ENCODE assay signal across 8 cellular contexts in genomic region chr2:15591373-15591691, GRCh38. TPM values are rescaled to one million over a fixed set of nuclear protein-coding genes. Genes with fewer than 3 reads are reported as not detected.
DNase-seq lines count a peak whose midpoint lies in the region; ATAC-seq and TF ChIP-seq lines count a peak whose summit lies in the region.

No MANE protein-coding gene starts in this region.

- no peak; the same call in 2 of the 3 replicates for ATAC-seq in SK-N-SH treated with all-trans-retinoic acid at 6 μM for 48 hours
- no peak for ATAC-seq in GM21390 (IDR thresholded peaks at IDR 0.05; ENCODE audit: unreplicated experiment)
- no peak for ATAC-seq in HG03442 (IDR thresholded peaks at IDR 0.05; ENCODE audit: unreplicated experiment)

- no peaks in the 10 kb centered on the region for H3K9me3 Mint-ChIP-seq in activated T-helper 2 cell treated with anti-CD3 and anti-CD28 coated beads, Interferon-gamma antibody, Interleukin-2, Interleukin-4, amounts not matched to agents 10 μg/mL and 5 μg/mL and 100 μg/mL, durations not matched to agents 14 hours and 24 hours and 36 hours
- no peaks in the 10 kb centered on the region for H3K9me3 Mint-ChIP-seq in immature natural killer cell

- H3K4me3 ChIP-seq in SK-N-SH (ENCODE audit: low read depth in 2 of 2, low read length in 1 of 2) (peak overlapping the region; percentile 82 to 85), stomach (peak overlapping the region; percentile 82 to 95 (median 92))

- H3K4me1 ChIP-seq in SK-N-SH (ENCODE audit: control insufficient read depth in 1 of 2, insufficient read depth in 2 of 2, low read depth in 1 of 2, low read length in 1 of 2) (peaks cover 8 to 14% of the 10 kb centered on the region in 2 experiments; a peak in 3 of 4 replicates), stomach (peaks cover 14 to 36% (median 32%) of the 10 kb centered on the region in 4 donors)

- peaks cover 7% of the 10 kb centered on the region for H3F3A ChIP-seq in SK-N-SH (replicated peaks; ENCODE audit: insufficient read depth)

- H3K9me3 ChIP-seq in SK-N-SH (no peaks in the 10 kb centered on the region), stomach (no peaks in the 10 kb centered on the region)

- peaks cover 43% of the 10 kb centered on the region for H3K79me2 ChIP-seq in SK-N-SH (ENCODE audit: insufficient read depth)

- no peaks in the 10 kb centered on the region for H3K27me3 ChIP-seq in SK-N-SH (ENCODE audit: insufficient read depth)
- no peaks in the 10 kb centered on the region for H3K27me3 ChIP-seq in stomach

- DNase-seq in SK-N-SH (no peak), immature natural killer cell (no peak), stomach (no peak)
- no peak for DNase-seq in activated T-helper 2 cell treated with anti-CD3 and anti-CD28 coated beads, Interferon-gamma antibody, Interleukin-2, Interleukin-4, amounts not matched to agents 10 μg/mL and 5 μg/mL and 100 μg/mL, durations not matched to agents 14 hours and 24 hours and 36 hours (ENCODE audit: low spot score)
- no peak for DNase-seq in stimulated activated CD4-positive, alpha-beta T cell treated with anti-CD3 and anti-CD28 coated beads, Interleukin-4, amount 100 ng/mL, for 24 hours

- CTCF ChIA-PET in SK-N-SH (lab: Yijun Ruan, JAX), result interaction anchor here (1.4 to 9.4 kb wide), 3 partner anchors 10 to 24 kb away, joined by 4 to 98 read pairs (median 5); no protein-coding TSS in a partner anchor

- H3K4me3 Mint-ChIP-seq in activated T-helper 2 cell treated with anti-CD3 and anti-CD28 coated beads, Interferon-gamma antibody, Interleukin-2, Interleukin-4, amounts not matched to agents 10 μg/mL and 5 μg/mL and 100 μg/mL, durations not matched to agents 14 hours and 24 hours and 36 hours (ENCODE audit: low read depth), result peak overlapping the region; percentile 90
- H3K4me3 Mint-ChIP-seq in immature natural killer cell, result peak overlapping the region; percentile 92 to 95 (median 94)

- H3K27ac Mint-ChIP-seq in activated T-helper 2 cell treated with anti-CD3 and anti-CD28 coated beads, Interferon-gamma antibody, Interleukin-2, Interleukin-4, amounts not matched to agents 10 μg/mL and 5 μg/mL and 100 μg/mL, durations not matched to agents 14 hours and 24 hours and 36 hours, result peak overlapping the region; percentile 94
- peak overlapping the region; percentile 81 to 95 (median 89) for H3K27ac Mint-ChIP-seq in immature natural killer cell

- H3K4me2 ChIP-seq in SK-N-SH, result peak overlapping the region; percentile 80

- peak overlapping the region; percentile 87 for H2AFZ ChIP-seq in SK-N-SH (ENCODE audit: low read depth)

- no peaks in the 10 kb centered on the region for H3K27me3 Mint-ChIP-seq in activated T-helper 2 cell treated with anti-CD3 and anti-CD28 coated beads, Interferon-gamma antibody, Interleukin-2, Interleukin-4, amounts not matched to agents 10 μg/mL and 5 μg/mL and 100 μg/mL, durations not matched to agents 14 hours and 24 hours and 36 hours (ENCODE audit: low read depth)
- H3K27me3 Mint-ChIP-seq in immature natural killer cell (ENCODE audit: low read depth in 3 of 3), result peaks cover 0 to 4% (median 3%) of the 10 kb centered on the region in 3 donors

- TF ChIP-seq CTCF in SK-N-SH (IDR thresholded peaks at IDR 0.05) (no peak), stomach (IDR thresholded peaks at IDR 0.05) (no peak)

- H3K4me1 Mint-ChIP-seq in activated T-helper 2 cell treated with anti-CD3 and anti-CD28 coated beads, Interferon-gamma antibody, Interleukin-2, Interleukin-4, amounts not matched to agents 10 μg/mL and 5 μg/mL and 100 μg/mL, durations not matched to agents 14 hours and 24 hours and 36 hours (ENCODE audit: low read depth), result peaks cover 21% of the 10 kb centered on the region
- H3K4me1 Mint-ChIP-seq in immature natural killer cell, result peaks cover 36 to 52% of the 10 kb centered on the region in 2 donors

- peaks cover 27% of the 10 kb centered on the region for H4K20me1 ChIP-seq in SK-N-SH (ENCODE audit: insufficient read depth)

- H3K27ac ChIP-seq in SK-N-SH (ENCODE audit: low read depth in 2 of 2, low read length in 1 of 2) (peak overlapping the region; percentile 90 to 95), stomach (peak overlapping the region; percentile 85 to 94 (median 93))

- no peak for TF ChIP-seq POLR2A in stomach (IDR thresholded peaks at IDR 0.05)

- TF ChIP-seq EP300 in SK-N-SH (IDR thresholded peaks at IDR 0.05; ENCODE audit: borderline replicate concordance in 1 of 2, low read depth in 1 of 2, low read length in 1 of 2) (no peak), stomach (IDR thresholded peaks at IDR 0.05) (no peak)

- peak overlapping the region; percentile 85 for H3K9ac ChIP-seq in SK-N-SH

- TF ChIP-seq RAD21 in SK-N-SH (IDR thresholded peaks at IDR 0.05; ENCODE audit: low read length), result no peak

- POLR2A ChIA-PET in SK-N-SH (lab: Yijun Ruan, JAX), result no interaction called here

- intact Hi-C loops in activated T-helper 2 cell treated with anti-CD3 and anti-CD28 coated beads, Interferon-gamma antibody, Interleukin-2, Interleukin-4, amounts not matched to agents 10 μg/mL and 5 μg/mL and 100 μg/mL, durations not matched to agents 14 hours and 24 hours and 36 hours (cut with micrococcal nuclease), result loop anchor here (1.0 kb wide), 1 partner anchor 30 kb away; the partner anchor contains the start of gene NBAS
- intact Hi-C loops in stomach (cut with DNase I; ENCODE audit: low total_unique reads), result no loop called here

- H3K36me3 ChIP-seq in SK-N-SH (replicated peaks in 1 of 2; ENCODE audit: control insufficient read depth in 1 of 2, insufficient read depth in 2 of 2, low read length in 1 of 2) (peaks cover 15 to 20% of the 10 kb centered on the region in 2 experiments), stomach (peaks cover 9 to 18% (median 13%) of the 10 kb centered on the region in 4 donors)

- H3K9me2 ChIP-seq in SK-N-SH, result no peaks in the 10 kb centered on the region

- WGBS in SK-N-SH (ENCODE audit: low lambda C conversion rate), result 16% methylated on average over 7 of the region's 7 CpGs
- WGBS in stomach, 5 donors, result 21 to 26% (median 23%) methylated on average over 6 to 7 of the region's 7 CpGs

- peaks cover 26% of the 10 kb centered on the region for H3K36me3 Mint-ChIP-seq in activated T-helper 2 cell treated with anti-CD3 and anti-CD28 coated beads, Interferon-gamma antibody, Interleukin-2, Interleukin-4, amounts not matched to agents 10 μg/mL and 5 μg/mL and 100 μg/mL, durations not matched to agents 14 hours and 24 hours and 36 hours (ENCODE audit: low read depth)
- H3K36me3 Mint-ChIP-seq in immature natural killer cell, result peaks cover 0 to 6% (median 2%) of the 10 kb centered on the region in 3 donors

TF ChIP-seq in SK-N-SH, 30 proteins besides CTCF, POLR2A, EP300 and RAD21:
- no peak for TF ChIP-seq NFIC (IDR thresholded peaks at IDR 0.05; ENCODE audit: borderline replicate concordance)

TF ChIP-seq in SK-N-SH treated with all-trans-retinoic acid at 6 μM for 48 hours, 23 proteins besides CTCF, POLR2A, EP300 and RAD21 (continues in another document):
- TF ChIP-seq ZNF8 (CRISPR knock-in tag; IDR thresholded peaks at IDR 0.05) (no peak), CSRNP3 (CRISPR knock-in tag; IDR thresholded peaks at IDR 0.05) (no peak; the same call in 1 of the 2 replicates), ZNF565 (CRISPR knock-in tag; conservative IDR thresholded peaks at IDR 0.05; ENCODE audit: low read depth) (no peak), POU6F1 (CRISPR knock-in tag; IDR thresholded peaks at IDR 0.05; ENCODE audit: borderline replicate concordance, low read depth) (no peak), BACH2 (CRISPR knock-in tag; IDR thresholded peaks at IDR 0.05; ENCODE audit: borderline replicate concordance) (no peak)

RNA-seq across cellular contexts. Expression of gene DDX1, which starts 0.3 kb away (rescaled TPM):
- 54.5 and 64.2 TPM in 2 replicates for polyA plus RNA-seq in SK-N-SH (2012; rRNA removed)
- 78.8 and 102 TPM in 2 replicates for polyA plus RNA-seq in SK-N-SH (2012; cell fraction: cytosol; rRNA removed)
- polyA plus RNA-seq in SK-N-SH (2012; cell fraction: nucleus; rRNA removed), result 24.5 and 47.8 TPM in 2 replicates
- total RNA-seq in activated T-helper 2 cell treated with anti-CD3 and anti-CD28 coated beads, Interferon-gamma antibody, Interleukin-2, Interleukin-4, amounts not matched to agents 10 μg/mL and 5 μg/mL and 100 μg/mL, durations not matched to agents 14 hours and 24 hours and 36 hours, result 100.0 and 111 TPM in 2 replicates
- 10 to 100 TPM; 34.1 to 51.9 (median 47.9) TPM for polyA plus RNA-seq in immature natural killer cell
- 10 to 100 TPM; 26.8 to 98.2 (median 46.1) TPM for total RNA-seq in stomach
- polyA plus RNA-seq in stomach, result 10 to 100 TPM; 57.2 to 64.5 (median 57.5) TPM

RNA-seq across cellular contexts. Expression of gene NBAS, which starts 30.2 kb away (rescaled TPM):
- polyA plus RNA-seq in SK-N-SH (2012; rRNA removed), result 11.9 and 12.0 TPM in 2 replicates
- polyA plus RNA-seq in SK-N-SH (2012; cell fraction: cytosol; rRNA removed), result 9.5 and 11.4 TPM in 2 replicates
- polyA plus RNA-seq in SK-N-SH (2012; cell fraction: nucleus; rRNA removed), result 23.4 and 24.0 TPM in 2 replicates
- 37.2 and 38.7 TPM in 2 replicates for total RNA-seq in activated T-helper 2 cell treated with anti-CD3 and anti-CD28 coated beads, Interferon-gamma antibody, Interleukin-2, Interleukin-4, amounts not matched to agents 10 μg/mL and 5 μg/mL and 100 μg/mL, durations not matched to agents 14 hours and 24 hours and 36 hours
- polyA plus RNA-seq in immature natural killer cell, result 10 to 100 TPM; 10.8 to 21.0 (median 11.6) TPM
- 10 to 100 TPM; 36.8 to 96.2 (median 79.5) TPM for total RNA-seq in stomach
- 10 to 100 TPM; 14.5 to 36.9 (median 20.6) TPM for polyA plus RNA-seq in stomach
